Comparison of ENCODE assay signal across 13 cellular contexts in the genomic region with DNA sequence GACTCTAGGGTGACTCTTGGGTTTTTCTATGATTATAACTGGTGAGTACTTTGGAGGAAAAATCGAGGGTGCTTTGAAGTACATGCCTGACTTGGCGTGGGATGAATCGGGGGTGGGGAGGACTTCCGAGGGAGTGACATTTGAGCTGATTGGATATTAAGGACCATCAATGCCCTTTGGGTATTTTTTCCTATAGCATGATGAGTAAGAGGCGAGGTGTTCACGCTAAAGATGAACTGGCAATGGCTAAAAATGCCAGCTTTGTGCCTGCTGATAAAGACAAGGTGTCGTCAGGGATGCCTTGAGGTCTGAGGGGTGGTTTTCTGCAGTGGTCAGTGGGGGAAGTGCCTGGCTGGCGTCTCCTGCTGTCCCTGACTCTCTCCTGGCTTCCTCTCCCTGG.
"Had no signal": no experiment of that assay in that cellular context is flagged by ENCODE, and none has a peak within 500 bp of the region (broad histone marks: within the 10 kb centered on the region; RNA-seq: fewer than 3 reads in every experiment).

No MANE protein-coding gene starts in this region.

- H3K4me3 ChIP-seq: coronary artery, pancreas, suprapubic skin had no signal

- H3K27ac ChIP-seq: coronary artery, pancreas, suprapubic skin had no signal

- ATAC-seq: activated T-helper 17 cell treated with anti-CD3 and anti-CD28 coated beads, Interleukin-2, amount 50 U/mL, for 72 hours; pancreas; T-helper 17 cell had no signal

- H3K9me3 Mint-ChIP-seq: activated naive CD4-positive, alpha-beta T cell treated with anti-CD3 and anti-CD28 coated beads for 36 hours; activated T-helper 17 cell treated with anti-CD3 and anti-CD28 coated beads, Interleukin-2, amount 50 U/mL, for 72 hours had no signal

- DNase-seq: activated CD4-positive, alpha-beta T cell treated with anti-CD3 and anti-CD28 coated beads, Interleukin-2, amount 50 U/mL, for 1 hour; activated naive CD4-positive, alpha-beta T cell treated with anti-CD3 and anti-CD28 coated beads for 36 hours; activated T-cell treated with anti-CD3 and anti-CD28 coated beads for 4 hours; caudate nucleus; effector CD4-positive, alpha-beta T cell; nephron progenitor cell; pancreas; stimulated activated CD4-positive, alpha-beta T cell treated with anti-CD3 and anti-CD28 coated beads, Interleukin-2, amount 100 ng/mL, for 48 hours; stimulated activated naive CD4-positive, alpha-beta T cell treated with Interleukin-2 at 50 U/mL for 16 hours; T-helper 17 cell had no signal

- H3K9me3 ChIP-seq: pancreas, suprapubic skin had no signal

- H3K27me3 ChIP-seq: pancreas, suprapubic skin had no signal

- H3K27ac Mint-ChIP-seq: activated naive CD4-positive, alpha-beta T cell treated with anti-CD3 and anti-CD28 coated beads for 36 hours; activated T-helper 17 cell treated with anti-CD3 and anti-CD28 coated beads, Interleukin-2, amount 50 U/mL, for 72 hours; T-helper 17 cell had no signal

- H3K4me3 Mint-ChIP-seq: activated naive CD4-positive, alpha-beta T cell treated with anti-CD3 and anti-CD28 coated beads for 36 hours; activated T-helper 17 cell treated with anti-CD3 and anti-CD28 coated beads, Interleukin-2, amount 50 U/mL, for 72 hours; nephron progenitor cell; T-helper 17 cell had no signal

- H3K4me1 ChIP-seq: pancreas had no signal

- H3K36me3 ChIP-seq: pancreas, suprapubic skin had no signal
